Comparison of ENCODE assay signal across 21 cellular contexts in the genomic region with DNA sequence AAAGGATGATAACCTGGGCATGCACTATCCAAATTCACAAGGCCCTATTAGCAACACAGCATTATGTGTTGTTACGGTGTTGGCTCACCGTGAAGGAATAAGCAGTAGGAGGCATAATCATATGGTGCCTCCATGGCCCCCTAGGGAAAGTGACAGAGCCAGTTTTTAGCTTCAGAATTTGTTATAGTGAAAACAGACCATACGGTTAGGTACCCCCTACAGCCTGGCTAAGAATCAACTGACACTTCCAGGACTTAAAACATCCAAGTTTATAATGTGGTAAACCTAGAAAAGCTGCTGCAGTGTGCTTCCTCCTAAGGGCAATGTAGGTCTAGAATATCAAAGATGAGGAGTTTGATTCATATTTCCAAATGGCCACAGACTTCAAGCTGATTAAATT.
"Had no signal": no experiment of that assay in that cellular context is flagged by ENCODE, and none has a peak within 500 bp of the region (broad histone marks: within the 10 kb centered on the region; RNA-seq: fewer than 3 reads in every experiment).

No MANE protein-coding gene starts in this region.

- H3K9me3 ChIP-seq: gastrocnemius medialis, heart right ventricle, psoas muscle, right lobe of liver, spleen, tibial artery, upper lobe of left lung, uterus had no signal

- H3K36me3 ChIP-seq: gastrocnemius medialis, right lobe of liver, tibial artery, upper lobe of left lung, uterus had no signal

- H3K27me3 ChIP-seq: dorsolateral prefrontal cortex, gastrocnemius medialis, heart right ventricle, right lobe of liver, spleen, tibial artery, upper lobe of left lung, uterus had no signal

- H3K79me2 ChIP-seq: parathyroid adenoma had no signal

- H3K9ac ChIP-seq: parathyroid adenoma had no signal

- ATAC-seq: gastrocnemius medialis; heart right ventricle; psoas muscle; right lobe of liver; stimulated activated memory B cell treated with anti-CD40 and anti-IgM and Interleukin-4, amounts not matched to agents 10 μg/mL and 1 μg/mL and 100 μg/mL, for 72 hours had no signal

- H3K4me1 ChIP-seq: gastrocnemius medialis, heart right ventricle, parathyroid adenoma, psoas muscle, right lobe of liver, spleen, tibial artery, upper lobe of left lung, uterus had no signal

- H3K4me3 ChIP-seq: dorsolateral prefrontal cortex, gastrocnemius medialis, heart right ventricle, psoas muscle, right lobe of liver, spleen, tibial artery, upper lobe of left lung, uterus had no signal

- H2AFZ ChIP-seq: parathyroid adenoma had no signal

- DNase-seq: dorsolateral prefrontal cortex; effector CD8-positive, alpha-beta T cell; gastrocnemius medialis; heart right ventricle; hypothalamus; kidney glomerular epithelial cell; mesendoderm; naive B cell; occipital lobe; psoas muscle; retina; right lobe of liver; spleen; stimulated activated CD4-positive, alpha-beta T cell treated with anti-CD3 and anti-CD28 coated beads, Interleukin-15, amount 100 ng/mL, for 24 hours; stimulated activated CD4-positive, alpha-beta T cell treated with anti-CD3 and anti-CD28 coated beads, Interleukin-1b, Interleukin-23, amount 100 ng/mL, for 48 hours; stimulated activated CD4-positive, alpha-beta T cell treated with anti-CD3 and anti-CD28 coated beads, Interleukin-4, amount 100 ng/mL, for 24 hours; tibial artery; upper lobe of left lung; uterus had no signal

- H3K27ac ChIP-seq: dorsolateral prefrontal cortex, gastrocnemius medialis, heart right ventricle, parathyroid adenoma, psoas muscle, right lobe of liver, spleen, tibial artery, upper lobe of left lung, uterus had no signal
